In the genomic region with DNA sequence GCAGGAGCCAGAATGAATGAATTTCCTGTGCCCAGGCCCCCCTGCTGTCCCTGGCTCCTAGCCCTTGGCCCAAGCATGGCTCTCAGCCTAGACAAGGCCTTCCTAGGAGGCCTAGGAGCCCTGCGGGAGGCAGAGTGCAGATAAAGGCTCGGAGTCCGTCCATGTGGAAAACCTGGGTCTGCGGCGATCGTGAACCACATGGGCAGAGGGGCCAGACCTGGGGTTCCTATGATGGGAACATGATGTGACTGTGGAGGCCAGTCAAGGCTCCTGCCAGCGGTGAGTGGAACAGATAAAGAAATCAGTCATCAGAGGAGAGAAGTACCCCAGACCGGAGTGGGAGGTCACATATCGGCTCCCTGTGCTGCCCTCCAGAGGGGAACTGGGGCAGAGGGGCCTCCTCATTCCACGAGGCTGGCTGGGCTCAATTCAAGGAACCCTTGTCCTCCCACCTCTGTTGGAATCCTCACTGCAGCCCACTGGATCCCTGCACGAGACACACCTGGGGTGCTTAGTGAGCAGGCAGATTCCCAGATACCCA, we compare ENCODE assay signal across 1 cellular context.
TF ChIP-seq lines count a peak whose summit lies in the region.

No MANE protein-coding gene starts in this region.

TF ChIP-seq in HepG2, 621 proteins besides CTCF, POLR2A, EP300 and RAD21 (continued from another document and continues in another):
- TF ChIP-seq, protein P1, sequence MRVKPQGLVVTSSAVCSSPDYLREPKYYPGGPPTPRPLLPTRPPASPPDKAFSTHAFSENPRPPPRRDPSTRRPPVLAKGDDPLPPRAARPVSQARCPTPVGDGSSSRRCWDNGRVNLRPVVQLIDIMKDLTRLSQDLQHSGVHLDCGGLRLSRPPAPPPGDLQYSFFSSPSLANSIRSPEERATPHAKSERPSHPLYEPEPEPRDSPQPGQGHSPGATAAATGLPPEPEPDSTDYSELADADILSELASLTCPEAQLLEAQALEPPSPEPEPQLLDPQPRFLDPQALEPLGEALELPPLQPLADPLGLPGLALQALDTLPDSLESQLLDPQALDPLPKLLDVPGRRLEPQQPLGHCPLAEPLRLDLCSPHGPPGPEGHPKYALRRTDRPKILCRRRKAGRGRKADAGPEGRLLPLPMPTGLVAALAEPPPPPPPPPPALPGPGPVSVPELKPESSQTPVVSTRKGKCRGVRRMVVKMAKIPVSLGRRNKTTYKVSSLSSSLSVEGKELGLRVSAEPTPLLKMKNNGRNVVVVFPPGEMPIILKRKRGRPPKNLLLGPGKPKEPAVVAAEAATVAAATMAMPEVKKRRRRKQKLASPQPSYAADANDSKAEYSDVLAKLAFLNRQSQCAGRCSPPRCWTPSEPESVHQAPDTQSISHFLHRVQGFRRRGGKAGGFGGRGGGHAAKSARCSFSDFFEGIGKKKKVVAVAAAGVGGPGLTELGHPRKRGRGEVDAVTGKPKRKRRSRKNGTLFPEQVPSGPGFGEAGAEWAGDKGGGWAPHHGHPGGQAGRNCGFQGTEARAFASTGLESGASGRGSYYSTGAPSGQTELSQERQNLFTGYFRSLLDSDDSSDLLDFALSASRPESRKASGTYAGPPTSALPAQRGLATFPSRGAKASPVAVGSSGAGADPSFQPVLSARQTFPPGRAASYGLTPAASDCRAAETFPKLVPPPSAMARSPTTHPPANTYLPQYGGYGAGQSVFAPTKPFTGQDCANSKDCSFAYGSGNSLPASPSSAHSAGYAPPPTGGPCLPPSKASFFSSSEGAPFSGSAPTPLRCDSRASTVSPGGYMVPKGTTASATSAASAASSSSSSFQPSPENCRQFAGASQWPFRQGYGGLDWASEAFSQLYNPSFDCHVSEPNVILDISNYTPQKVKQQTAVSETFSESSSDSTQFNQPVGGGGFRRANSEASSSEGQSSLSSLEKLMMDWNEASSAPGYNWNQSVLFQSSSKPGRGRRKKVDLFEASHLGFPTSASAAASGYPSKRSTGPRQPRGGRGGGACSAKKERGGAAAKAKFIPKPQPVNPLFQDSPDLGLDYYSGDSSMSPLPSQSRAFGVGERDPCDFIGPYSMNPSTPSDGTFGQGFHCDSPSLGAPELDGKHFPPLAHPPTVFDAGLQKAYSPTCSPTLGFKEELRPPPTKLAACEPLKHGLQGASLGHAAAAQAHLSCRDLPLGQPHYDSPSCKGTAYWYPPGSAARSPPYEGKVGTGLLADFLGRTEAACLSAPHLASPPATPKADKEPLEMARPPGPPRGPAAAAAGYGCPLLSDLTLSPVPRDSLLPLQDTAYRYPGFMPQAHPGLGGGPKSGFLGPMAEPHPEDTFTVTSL (CRISPR knock-in tag; IDR thresholded peaks at IDR 0.05; ENCODE audit: borderline replicate concordance): 0 out of 2 replicates have a peak, but pooled peaks have one; percentile 15
- TF ChIP-seq, protein P2, sequence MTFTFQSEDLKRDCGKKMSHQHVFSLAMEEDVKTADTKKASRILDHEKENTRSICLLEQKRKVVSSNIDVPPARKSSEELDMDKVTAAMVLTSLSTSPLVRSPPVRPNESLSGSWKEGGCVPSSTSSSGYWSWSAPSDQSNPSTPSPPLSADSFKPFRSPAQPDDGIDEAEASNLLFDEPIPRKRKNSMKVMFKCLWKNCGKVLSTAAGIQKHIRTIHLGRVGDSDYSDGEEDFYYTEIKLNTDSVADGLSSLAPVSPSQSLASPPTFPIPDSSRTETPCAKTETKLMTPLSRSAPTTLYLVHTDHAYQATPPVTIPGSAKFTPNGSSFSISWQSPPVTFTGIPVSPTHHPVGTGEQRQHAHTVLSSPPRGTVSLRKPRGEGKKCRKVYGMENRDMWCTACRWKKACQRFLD (CRISPR knock-in tag; IDR thresholded peaks at IDR 0.05; ENCODE audit: borderline replicate concordance): no peak
- TF ChIP-seq, protein P3, sequence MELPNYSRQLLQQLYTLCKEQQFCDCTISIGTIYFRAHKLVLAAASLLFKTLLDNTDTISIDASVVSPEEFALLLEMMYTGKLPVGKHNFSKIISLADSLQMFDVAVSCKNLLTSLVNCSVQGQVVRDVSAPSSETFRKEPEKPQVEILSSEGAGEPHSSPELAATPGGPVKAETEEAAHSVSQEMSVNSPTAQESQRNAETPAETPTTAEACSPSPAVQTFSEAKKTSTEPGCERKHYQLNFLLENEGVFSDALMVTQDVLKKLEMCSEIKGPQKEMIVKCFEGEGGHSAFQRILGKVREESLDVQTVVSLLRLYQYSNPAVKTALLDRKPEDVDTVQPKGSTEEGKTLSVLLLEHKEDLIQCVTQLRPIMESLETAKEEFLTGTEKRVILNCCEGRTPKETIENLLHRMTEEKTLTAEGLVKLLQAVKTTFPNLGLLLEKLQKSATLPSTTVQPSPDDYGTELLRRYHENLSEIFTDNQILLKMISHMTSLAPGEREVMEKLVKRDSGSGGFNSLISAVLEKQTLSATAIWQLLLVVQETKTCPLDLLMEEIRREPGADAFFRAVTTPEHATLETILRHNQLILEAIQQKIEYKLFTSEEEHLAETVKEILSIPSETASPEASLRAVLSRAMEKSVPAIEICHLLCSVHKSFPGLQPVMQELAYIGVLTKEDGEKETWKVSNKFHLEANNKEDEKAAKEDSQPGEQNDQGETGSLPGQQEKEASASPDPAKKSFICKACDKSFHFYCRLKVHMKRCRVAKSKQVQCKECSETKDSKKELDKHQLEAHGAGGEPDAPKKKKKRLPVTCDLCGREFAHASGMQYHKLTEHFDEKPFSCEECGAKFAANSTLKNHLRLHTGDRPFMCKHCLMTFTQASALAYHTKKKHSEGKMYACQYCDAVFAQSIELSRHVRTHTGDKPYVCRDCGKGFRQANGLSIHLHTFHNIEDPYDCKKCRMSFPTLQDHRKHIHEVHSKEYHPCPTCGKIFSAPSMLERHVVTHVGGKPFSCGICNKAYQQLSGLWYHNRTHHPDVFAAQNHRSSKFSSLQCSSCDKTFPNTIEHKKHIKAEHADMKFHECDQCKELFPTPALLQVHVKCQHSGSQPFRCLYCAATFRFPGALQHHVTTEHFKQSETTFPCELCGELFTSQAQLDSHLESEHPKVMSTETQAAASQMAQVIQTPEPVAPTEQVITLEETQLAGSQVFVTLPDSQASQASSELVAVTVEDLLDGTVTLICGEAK (IDR thresholded peaks at IDR 0.05): no peak
- TF ChIP-seq, protein P3 (CRISPR knock-in tag; IDR thresholded peaks at IDR 0.05): no peak
- TF ChIP-seq MIER2 (CRISPR knock-in tag; IDR thresholded peaks at IDR 0.05) (0 out of 2 replicates have a peak, but pooled peaks have one; percentile 57), PAX8 (CRISPR knock-in tag; IDR thresholded peaks at IDR 0.05; ENCODE audit: borderline replicate concordance) (no peak), RORA (CRISPR knock-in tag; IDR thresholded peaks at IDR 0.05) (no peak), FOXP1 (IDR thresholded peaks at IDR 0.05) (no peak), FOXP1 (CRISPR knock-in tag; IDR thresholded peaks at IDR 0.05) (no peak), MTA1 (CRISPR knock-in tag; IDR thresholded peaks at IDR 0.05; ENCODE audit: borderline replicate concordance) (no peak), ZNF816 (CRISPR knock-in tag; IDR thresholded peaks at IDR 0.05; ENCODE audit: borderline replicate concordance) (no peak), HOXA9 (CRISPR knock-in tag; IDR thresholded peaks at IDR 0.05; ENCODE audit: borderline replicate concordance) (no peak), ZNF382 (CRISPR knock-in tag; IDR thresholded peaks at IDR 0.05; ENCODE audit: borderline replicate concordance) (no peak), ZNF446 (CRISPR knock-in tag; IDR thresholded peaks at IDR 0.05) (no peak), PRPF4 (IDR thresholded peaks at IDR 0.05; ENCODE audit: low read depth, low read length, poor library complexity, severe bottlenecking) (no peak), SMC3 (IDR thresholded peaks at IDR 0.05; ENCODE audit: low read length) (peak; percentile 80), ZNF292 (CRISPR knock-in tag; IDR thresholded peaks at IDR 0.05; ENCODE audit: borderline replicate concordance, low read depth) (no peak), ZNF484 (CRISPR knock-in tag; IDR thresholded peaks at IDR 0.05; ENCODE audit: borderline replicate concordance, low read depth) (no peak), PAF1 (CRISPR knock-in tag; IDR thresholded peaks at IDR 0.05) (no peak), ZNF180 (CRISPR knock-in tag; IDR thresholded peaks at IDR 0.05; ENCODE audit: borderline replicate concordance, low read depth) (peak; percentile 21; the same call in 1 of the 2 replicates), SRF (IDR thresholded peaks at IDR 0.05; ENCODE audit: low read depth, low read length) (no peak), HCFC1 (IDR thresholded peaks at IDR 0.05; ENCODE audit: low read depth, low read length) (no peak)
- TF ChIP-seq, protein P4, sequence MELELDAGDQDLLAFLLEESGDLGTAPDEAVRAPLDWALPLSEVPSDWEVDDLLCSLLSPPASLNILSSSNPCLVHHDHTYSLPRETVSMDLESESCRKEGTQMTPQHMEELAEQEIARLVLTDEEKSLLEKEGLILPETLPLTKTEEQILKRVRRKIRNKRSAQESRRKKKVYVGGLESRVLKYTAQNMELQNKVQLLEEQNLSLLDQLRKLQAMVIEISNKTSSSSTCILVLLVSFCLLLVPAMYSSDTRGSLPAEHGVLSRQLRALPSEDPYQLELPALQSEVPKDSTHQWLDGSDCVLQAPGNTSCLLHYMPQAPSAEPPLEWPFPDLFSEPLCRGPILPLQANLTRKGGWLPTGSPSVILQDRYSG (CRISPR knock-in tag; IDR thresholded peaks at IDR 0.05): no peak
- TF ChIP-seq, protein P5, sequence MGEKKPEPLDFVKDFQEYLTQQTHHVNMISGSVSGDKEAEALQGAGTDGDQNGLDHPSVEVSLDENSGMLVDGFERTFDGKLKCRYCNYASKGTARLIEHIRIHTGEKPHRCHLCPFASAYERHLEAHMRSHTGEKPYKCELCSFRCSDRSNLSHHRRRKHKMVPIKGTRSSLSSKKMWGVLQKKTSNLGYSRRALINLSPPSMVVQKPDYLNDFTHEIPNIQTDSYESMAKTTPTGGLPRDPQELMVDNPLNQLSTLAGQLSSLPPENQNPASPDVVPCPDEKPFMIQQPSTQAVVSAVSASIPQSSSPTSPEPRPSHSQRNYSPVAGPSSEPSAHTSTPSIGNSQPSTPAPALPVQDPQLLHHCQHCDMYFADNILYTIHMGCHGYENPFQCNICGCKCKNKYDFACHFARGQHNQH (CRISPR knock-in tag; IDR thresholded peaks at IDR 0.05): no peak
- TF ChIP-seq, protein P6, sequence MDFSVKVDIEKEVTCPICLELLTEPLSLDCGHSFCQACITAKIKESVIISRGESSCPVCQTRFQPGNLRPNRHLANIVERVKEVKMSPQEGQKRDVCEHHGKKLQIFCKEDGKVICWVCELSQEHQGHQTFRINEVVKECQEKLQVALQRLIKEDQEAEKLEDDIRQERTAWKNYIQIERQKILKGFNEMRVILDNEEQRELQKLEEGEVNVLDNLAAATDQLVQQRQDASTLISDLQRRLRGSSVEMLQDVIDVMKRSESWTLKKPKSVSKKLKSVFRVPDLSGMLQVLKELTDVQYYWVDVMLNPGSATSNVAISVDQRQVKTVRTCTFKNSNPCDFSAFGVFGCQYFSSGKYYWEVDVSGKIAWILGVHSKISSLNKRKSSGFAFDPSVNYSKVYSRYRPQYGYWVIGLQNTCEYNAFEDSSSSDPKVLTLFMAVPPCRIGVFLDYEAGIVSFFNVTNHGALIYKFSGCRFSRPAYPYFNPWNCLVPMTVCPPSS (IDR thresholded peaks at IDR 0.05): no peak
- TF ChIP-seq, protein P7, sequence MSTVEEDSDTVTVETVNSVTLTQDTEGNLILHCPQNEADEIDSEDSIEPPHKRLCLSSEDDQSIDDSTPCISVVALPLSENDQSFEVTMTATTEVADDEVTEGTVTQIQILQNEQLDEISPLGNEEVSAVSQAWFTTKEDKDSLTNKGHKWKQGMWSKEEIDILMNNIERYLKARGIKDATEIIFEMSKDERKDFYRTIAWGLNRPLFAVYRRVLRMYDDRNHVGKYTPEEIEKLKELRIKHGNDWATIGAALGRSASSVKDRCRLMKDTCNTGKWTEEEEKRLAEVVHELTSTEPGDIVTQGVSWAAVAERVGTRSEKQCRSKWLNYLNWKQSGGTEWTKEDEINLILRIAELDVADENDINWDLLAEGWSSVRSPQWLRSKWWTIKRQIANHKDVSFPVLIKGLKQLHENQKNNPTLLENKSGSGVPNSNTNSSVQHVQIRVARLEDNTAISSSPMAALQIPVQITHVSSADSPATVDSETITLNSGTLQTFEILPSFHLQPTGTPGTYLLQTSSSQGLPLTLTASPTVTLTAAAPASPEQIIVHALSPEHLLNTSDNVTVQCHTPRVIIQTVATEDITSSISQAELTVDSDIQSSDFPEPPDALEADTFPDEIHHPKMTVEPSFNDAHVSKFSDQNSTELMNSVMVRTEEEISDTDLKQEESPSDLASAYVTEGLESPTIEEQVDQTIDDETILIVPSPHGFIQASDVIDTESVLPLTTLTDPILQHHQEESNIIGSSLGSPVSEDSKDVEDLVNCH (CRISPR knock-in tag; IDR thresholded peaks at IDR 0.05): no peak
- TF ChIP-seq, protein P8, sequence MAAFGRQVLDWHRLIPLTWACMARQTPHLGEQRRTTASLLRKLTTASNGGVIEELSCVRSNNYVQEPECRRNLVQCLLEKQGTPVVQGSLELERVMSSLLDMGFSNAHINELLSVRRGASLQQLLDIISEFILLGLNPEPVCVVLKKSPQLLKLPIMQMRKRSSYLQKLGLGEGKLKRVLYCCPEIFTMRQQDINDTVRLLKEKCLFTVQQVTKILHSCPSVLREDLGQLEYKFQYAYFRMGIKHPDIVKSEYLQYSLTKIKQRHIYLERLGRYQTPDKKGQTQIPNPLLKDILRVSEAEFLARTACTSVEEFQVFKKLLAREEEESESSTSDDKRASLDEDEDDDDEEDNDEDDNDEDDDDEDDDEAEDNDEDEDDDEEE (CRISPR knock-in tag; IDR thresholded peaks at IDR 0.05): no peak
